ENCODE assay signal across 34 cellular contexts in the genomic region with DNA sequence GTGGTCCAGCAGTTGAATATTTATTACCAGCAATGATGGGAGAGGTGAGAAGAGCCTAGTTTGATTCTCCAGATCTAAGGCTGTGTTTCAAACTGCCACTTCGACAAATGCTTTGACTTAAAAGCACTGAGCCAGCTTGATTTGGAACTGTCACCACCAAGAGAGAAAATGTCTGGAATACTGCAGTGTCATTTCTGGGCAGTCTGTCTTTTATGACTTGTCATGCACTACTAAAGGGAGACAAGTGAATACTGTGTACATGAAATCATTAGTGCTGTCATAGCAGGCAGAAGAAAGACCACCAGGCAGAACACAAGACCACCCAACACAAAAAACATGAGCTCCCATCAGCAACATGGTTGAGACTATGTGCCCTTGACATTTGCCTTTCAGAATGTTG.
"Had no signal": no experiment of that assay in that cellular context is flagged by ENCODE, and none has a peak within 500 bp of the region (broad histone marks: within the 10 kb centered on the region; RNA-seq: fewer than 3 reads in every experiment).

No MANE protein-coding gene starts in this region.

- H3K9me3 ChIP-seq: MG63 had no signal

- H3K36me3 ChIP-seq: MG63 had no signal

- DNase-seq: Karpas-422, Kasumi-1, MG63, MM.1S, MV-4-11, NCI-H1048, NCI-H1092, NCI-H1092 treated with DMSO at 0.1 percent for 48 hours, NCI-H1105, NCI-H1105 treated with DMSO at 0.1 percent for 48 hours, NCI-H1417, NCI-H1417 treated with DMSO at 0.1 percent for 48 hours, NCI-H1436, NCI-H1436 treated with DMSO at 0.1 percent for 48 hours, NCI-H146, NCI-H1694, NCI-H1694 treated with DMSO at 0.1 percent for 48 hours, NCI-H187 treated with DMSO at 0.1 percent for 48 hours, NCI-H1930, NCI-H2029, NCI-H2029 treated with DMSO at 0.1 percent for 48 hours, NCI-H2081, NCI-H2081 treated with DMSO at 0.1 percent for 48 hours, NCI-H2107, NCI-H2171, NCI-H2171 treated with DMSO at 0.1 percent for 48 hours, NCI-H2227 treated with DMSO at 0.1 percent for 48 hours, NCI-H226, NCI-H345, NCI-H446, NCI-H446 treated with DMSO at 0.1 percent for 48 hours, NCI-H510A treated with DMSO at 0.1 percent for 48 hours, NCI-H524, NCI-H524 treated with DMSO at 0.1 percent for 48 hours had no signal

- H3K4me3 ChIP-seq: MG63 had no signal
